In the genomic region with DNA sequence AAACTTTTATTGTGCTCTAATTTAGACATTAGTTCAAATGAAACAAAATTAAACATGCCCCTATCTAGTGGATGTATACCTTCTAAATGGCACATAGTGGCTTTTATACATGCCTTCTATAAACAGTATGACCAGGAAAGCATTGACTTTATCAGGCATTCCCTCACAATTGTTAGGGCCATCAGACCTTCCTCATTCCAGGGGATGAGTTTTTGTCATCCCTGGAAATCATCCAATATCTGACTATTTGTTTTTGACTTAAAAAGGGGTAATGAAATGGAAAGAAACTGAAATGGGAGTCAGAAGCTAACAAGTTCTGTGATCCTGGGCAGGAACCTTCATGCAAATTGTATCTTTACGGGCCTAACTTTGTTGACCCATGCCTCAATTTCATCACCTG, we compare ENCODE assay signal across 1 cellular context.
A peak's percentile ranks its signal among the peaks of the same experiment; 100 is the strongest.
TF ChIP-seq lines count a peak whose summit lies in the region.

No MANE protein-coding gene starts in this region.

TF ChIP-seq in HepG2, 621 proteins besides CTCF, POLR2A, EP300 and RAD21:
- peak; percentile 20 for TF ChIP-seq TEAD3 (CRISPR knock-in tag; optimal IDR thresholded peaks at IDR 0.05; ENCODE audit: borderline replicate concordance)
- TF ChIP-seq CBX1 (IDR thresholded peaks at IDR 0.05; ENCODE audit: low read depth) = no peak
